Comparison of ENCODE assay signal across 8 cellular contexts in the genomic region with DNA sequence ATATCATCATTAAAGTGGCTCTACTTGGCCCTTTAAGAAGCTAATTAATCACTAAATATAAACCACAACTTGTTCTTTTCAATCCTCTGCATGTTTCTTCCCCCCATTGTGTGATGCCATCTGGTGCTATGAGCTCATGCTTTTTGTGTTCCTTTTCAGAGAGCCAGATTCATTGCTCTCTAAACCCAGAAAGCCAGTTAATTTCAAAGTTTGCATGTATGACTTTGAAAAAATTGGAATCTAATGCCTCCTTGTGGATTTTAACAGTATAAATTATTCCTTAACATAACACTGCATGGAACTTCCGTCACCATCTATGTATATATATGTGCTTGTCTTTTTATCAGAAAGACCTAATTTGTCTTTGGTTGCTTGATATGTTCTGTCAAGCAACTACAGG. TPM values are rescaled to one million over a fixed set of nuclear protein-coding genes. Genes with fewer than 3 reads are reported as not detected.
DNase-seq lines count a peak whose midpoint lies in the region; ATAC-seq, FAIRE-seq and TF ChIP-seq lines count a peak whose summit lies in the region.

No MANE protein-coding gene starts in this region.

- no peak overlapping the region for H2AFZ ChIP-seq in astrocyte (ENCODE audit: low read depth, low read length)

- ATAC-seq in Right ventricle myocardium inferior (peak; percentile 54), HG03342 (IDR thresholded peaks at IDR 0.05; ENCODE audit: unreplicated experiment) (no peak), GM18858 (IDR thresholded peaks at IDR 0.05; ENCODE audit: unreplicated experiment) (no peak), GM21786 (IDR thresholded peaks at IDR 0.05; ENCODE audit: unreplicated experiment) (no peak), HG02588 (IDR thresholded peaks at IDR 0.05; ENCODE audit: unreplicated experiment) (no peak)

- peak; percentile 52 for FAIRE-seq in astrocyte (lab: Jason Lieb, UNC)

- H3K4me1 ChIP-seq in astrocyte (ENCODE audit: insufficient read depth, low read length): peaks cover 14% of the 10 kb centered on the region

- H3K36me3 ChIP-seq in astrocyte (ENCODE audit: insufficient read depth, low read length) (no peaks in the 10 kb centered on the region), kidney epithelial cell (ENCODE audit: control insufficient read depth, insufficient read depth, low read length) (no peaks in the 10 kb centered on the region)

- H3K4me1 Mint-ChIP-seq in astrocyte (ENCODE audit: low read depth, unreplicated experiment): peaks cover 26% of the 10 kb centered on the region

- H3K27me3 Mint-ChIP-seq in astrocyte (ENCODE audit: low read depth, unreplicated experiment): no peaks in the 10 kb centered on the region

- TF ChIP-seq CTCF in astrocyte (IDR thresholded peaks at IDR 0.05; ENCODE audit: insufficient read depth, low read depth, low read length): peak; percentile 41
- TF ChIP-seq CTCF in kidney epithelial cell (IDR thresholded peaks at IDR 0.05; ENCODE audit: insufficient read depth, low read length, poor library complexity, severe bottlenecking): peak; percentile 5

- H3K4me3 ChIP-seq in astrocyte (ENCODE audit: insufficient read depth, low read depth, low read length) (no peak overlapping the region), kidney epithelial cell (ENCODE audit: low read depth, low read length) (no peak overlapping the region)

- H3K4me2 ChIP-seq in astrocyte (ENCODE audit: low read length): no peak overlapping the region

- H3K9me3 ChIP-seq in astrocyte (ENCODE audit: insufficient read depth, low read depth, low read length): no peaks in the 10 kb centered on the region

- H3K27ac ChIP-seq in astrocyte (ENCODE audit: low read depth, low read length): peak overlapping the region; percentile 73

- peaks cover 18% of the 10 kb centered on the region for H3K9me3 Mint-ChIP-seq in astrocyte (ENCODE audit: unreplicated experiment)

- no peak for DNase-seq in Right ventricle myocardium inferior (ENCODE audit: missing footprints)
- no peak for DNase-seq in cardiac septum (ENCODE audit: low spot score)
- DNase-seq in astrocyte (ENCODE audit: low read depth): peak; percentile 87
- DNase-seq in kidney epithelial cell (ENCODE audit: low read depth): peak; percentile 47

- no peak overlapping the region for H3K4me3 Mint-ChIP-seq in astrocyte (ENCODE audit: unreplicated experiment)

- no peaks in the 10 kb centered on the region for H3K79me2 ChIP-seq in astrocyte (ENCODE audit: insufficient read depth, low read length)

- peak overlapping the region; percentile 96 for H3K27ac Mint-ChIP-seq in astrocyte (ENCODE audit: unreplicated experiment)

- peaks cover 13% of the 10 kb centered on the region for H3K36me3 Mint-ChIP-seq in astrocyte (ENCODE audit: low read depth, unreplicated experiment)

- peak overlapping the region; percentile 40 for H3K9ac ChIP-seq in astrocyte (ENCODE audit: low read length)

- intact Hi-C loops in Right ventricle myocardium inferior (cut with DNase I) (loop anchor here (1.0 to 5.0 kb wide), 4 partner anchors 102 to 318 kb away; a partner anchor contains a TSS), cardiac septum (cut with DNase I) (loop anchor here (2.0 to 5.0 kb wide), 4 partner anchors 105 to 318 kb away; a partner anchor contains a TSS)

- no peaks in the 10 kb centered on the region for H4K20me1 ChIP-seq in astrocyte (ENCODE audit: insufficient read depth, low read length)

- no peaks in the 10 kb centered on the region for H3K27me3 ChIP-seq in astrocyte (ENCODE audit: insufficient read depth, low read length)
- no peaks in the 10 kb centered on the region for H3K27me3 ChIP-seq in kidney epithelial cell (ENCODE audit: control insufficient read depth, insufficient read depth, low read length)

RNA-seq across cellular contexts. Expression of a gene that starts 31.1 kb away (rescaled TPM):
- total RNA-seq in Right ventricle myocardium inferior (3.0 TPM), cardiac septum (2.6 TPM), astrocyte (28.7 and 41.6 TPM in 2 replicates), kidney epithelial cell (1.7 and 2.8 TPM in 2 replicates)

Comparison
In these comparisons a context has a peak if more than half of its experiments do, and no peak if none do; other contexts are left out.
1. DNase-seq: peak in astrocyte (single experiment) and kidney epithelial cell (single experiment); none in Right ventricle myocardium inferior (single experiment) and cardiac septum (single experiment).